Comparison of ENCODE assay signal across 8 cellular contexts in the genomic region with DNA sequence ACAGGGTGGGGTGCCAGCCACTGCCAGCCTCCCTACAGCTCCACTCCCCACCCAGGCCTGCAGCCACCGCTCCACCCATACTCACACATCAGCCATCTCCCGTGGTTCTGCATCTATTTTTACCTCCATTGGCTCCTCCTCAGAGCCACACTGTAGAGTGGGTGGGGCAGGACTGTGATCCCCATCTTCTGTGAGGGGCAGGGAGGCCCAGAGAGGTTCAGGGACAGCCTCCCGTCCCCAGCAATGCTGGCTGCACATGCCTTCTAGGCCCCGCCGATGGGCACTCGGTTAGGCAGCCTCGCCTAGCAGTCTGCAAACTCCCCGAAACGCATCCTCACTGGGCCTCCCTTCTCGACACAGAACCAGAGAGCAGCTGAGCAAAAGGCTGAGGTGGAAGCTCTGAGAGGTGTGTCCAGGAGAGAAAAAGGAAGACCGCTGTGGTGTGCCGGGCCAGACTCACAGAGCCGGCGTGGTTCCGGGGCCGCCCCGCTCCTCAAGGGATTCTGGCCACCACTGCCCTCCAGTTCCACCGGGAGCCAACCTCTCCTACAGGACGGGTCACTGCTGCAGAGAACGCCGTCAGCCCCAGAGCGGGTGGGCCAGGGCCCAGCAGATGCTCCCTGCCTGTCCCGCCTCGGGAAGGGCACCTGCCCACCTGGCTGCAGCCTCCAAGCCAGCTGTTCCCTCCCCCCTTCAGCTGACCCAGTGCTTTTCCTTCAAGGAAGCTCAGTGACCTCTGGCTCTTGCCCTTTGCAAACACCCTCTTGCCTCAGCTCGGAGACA.
A peak's percentile ranks its signal among the peaks of the same experiment; 100 is the strongest.
DNase-seq lines count a peak whose midpoint lies in the region; ATAC-seq and TF ChIP-seq lines count a peak whose summit lies in the region.

No MANE protein-coding gene starts in this region.

- no peak for TF ChIP-seq POLR2A in erythroblast (IDR thresholded peaks at IDR 0.05; ENCODE audit: low read length)

- no peaks in the 10 kb centered on the region for H3K9me3 Mint-ChIP-seq in activated T-helper 1 cell treated with anti-CD3 and anti-CD28 coated beads, Interleukin-12 subunit alpha, Interleukin-12 subunit beta, Interleukin-2, Interleukin-4 antibody, amounts not matched to agents 30 ng/mL and 10 ng/mL and 1 ng/mL, durations not matched to agents 14 hours and 24 hours and 36 hours

- H3K27ac Mint-ChIP-seq in activated T-helper 1 cell treated with anti-CD3 and anti-CD28 coated beads, Interleukin-12 subunit alpha, Interleukin-12 subunit beta, Interleukin-2, Interleukin-4 antibody, amounts not matched to agents 30 ng/mL and 10 ng/mL and 1 ng/mL, durations not matched to agents 14 hours and 24 hours and 36 hours: peak overlapping the region; percentile 44

- peak; percentile 32 for DNase-seq in HT1080 (ENCODE audit: low read depth)
- no peak for DNase-seq in activated T-helper 1 cell treated with anti-CD3 and anti-CD28 coated beads, Interleukin-12 subunit alpha, Interleukin-12 subunit beta, Interleukin-2, Interleukin-4 antibody, amounts not matched to agents 30 ng/mL and 10 ng/mL and 1 ng/mL, durations not matched to agents 14 hours and 24 hours and 36 hours (ENCODE audit: low spot score)
- DNase-seq in left ventricle myocardium superior: peak; percentile 63
- no peak for DNase-seq in skeletal muscle cell (ENCODE audit: low read depth)
- DNase-seq in NCI-H2029 (lab: John Stamatoyannopoulos, UW): no peak
- DNase-seq in erythroblast (lab: John Stamatoyannopoulos, UW): no peak
- no peak for DNase-seq in NCI-H446 (lab: John Stamatoyannopoulos, UW)
- DNase-seq in T-helper 9 cell: no peak

- peaks cover 40% of the 10 kb centered on the region for H3K4me1 Mint-ChIP-seq in activated T-helper 1 cell treated with anti-CD3 and anti-CD28 coated beads, Interleukin-12 subunit alpha, Interleukin-12 subunit beta, Interleukin-2, Interleukin-4 antibody, amounts not matched to agents 30 ng/mL and 10 ng/mL and 1 ng/mL, durations not matched to agents 14 hours and 24 hours and 36 hours (ENCODE audit: low read depth)

- no peaks in the 10 kb centered on the region for H3K27me3 Mint-ChIP-seq in activated T-helper 1 cell treated with anti-CD3 and anti-CD28 coated beads, Interleukin-12 subunit alpha, Interleukin-12 subunit beta, Interleukin-2, Interleukin-4 antibody, amounts not matched to agents 30 ng/mL and 10 ng/mL and 1 ng/mL, durations not matched to agents 14 hours and 24 hours and 36 hours (ENCODE audit: insufficient read depth)

- H3K4me3 Mint-ChIP-seq in activated T-helper 1 cell treated with anti-CD3 and anti-CD28 coated beads, Interleukin-12 subunit alpha, Interleukin-12 subunit beta, Interleukin-2, Interleukin-4 antibody, amounts not matched to agents 30 ng/mL and 10 ng/mL and 1 ng/mL, durations not matched to agents 14 hours and 24 hours and 36 hours: peak overlapping the region; percentile 77

- ATAC-seq in left ventricle myocardium superior: peak; percentile 54

- peaks cover 4% of the 10 kb centered on the region for H3K36me3 Mint-ChIP-seq in activated T-helper 1 cell treated with anti-CD3 and anti-CD28 coated beads, Interleukin-12 subunit alpha, Interleukin-12 subunit beta, Interleukin-2, Interleukin-4 antibody, amounts not matched to agents 30 ng/mL and 10 ng/mL and 1 ng/mL, durations not matched to agents 14 hours and 24 hours and 36 hours (ENCODE audit: low read depth)

- H3K4me3 ChIP-seq in skeletal muscle cell (ENCODE audit: low read depth, low read length): peak overlapping the region; percentile 67

- intact Hi-C loops in activated T-helper 1 cell treated with anti-CD3 and anti-CD28 coated beads, Interleukin-12 subunit alpha, Interleukin-12 subunit beta, Interleukin-2, Interleukin-4 antibody, amounts not matched to agents 30 ng/mL and 10 ng/mL and 1 ng/mL, durations not matched to agents 14 hours and 24 hours and 36 hours (cut with micrococcal nuclease): no loop called here
- intact Hi-C loops in left ventricle myocardium superior (cut with micrococcal nuclease): no loop called here

Comparison
In these comparisons a context has a peak if more than half of its experiments do, and no peak if none do; other contexts are left out.
1. DNase-seq: peak in HT1080 (single experiment) and left ventricle myocardium superior (single experiment); none in activated T-helper 1 cell treated with anti-CD3 and anti-CD28 coated beads, Interleukin-12 subunit alpha, Interleukin-12 subunit beta, Interleukin-2, Interleukin-4 antibody, amounts not matched to agents 30 ng/mL and 10 ng/mL and 1 ng/mL, durations not matched to agents 14 hours and 24 hours and 36 hours (single experiment), skeletal muscle cell (single experiment), NCI-H2029 (single experiment), erythroblast (0 of 2), NCI-H446 (0 of 2) and T-helper 9 cell (single experiment).